Comparison of ENCODE assay signal across 28 cellular contexts in the genomic region with DNA sequence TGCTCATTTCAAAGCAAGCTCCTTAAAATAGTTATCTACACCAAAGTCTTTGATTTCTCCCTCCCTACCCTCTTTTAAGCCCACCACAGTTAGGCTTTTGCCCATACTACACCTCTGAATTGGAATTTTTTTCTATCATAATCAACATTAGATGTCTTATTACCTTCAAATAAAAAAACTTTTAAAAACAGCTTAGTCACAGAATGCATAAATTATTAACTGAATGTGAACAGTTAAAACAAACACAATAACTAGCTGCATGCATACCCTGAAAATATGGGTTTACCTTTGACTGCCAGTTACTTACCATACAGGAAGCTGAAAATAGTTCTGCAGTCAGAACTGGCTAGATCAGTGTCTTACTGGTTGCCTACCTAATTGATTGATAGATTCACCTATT.
"Had no signal": no experiment of that assay in that cellular context is flagged by ENCODE, and none has a peak within 500 bp of the region (broad histone marks: within the 10 kb centered on the region; RNA-seq: fewer than 3 reads in every experiment).

No MANE protein-coding gene starts in this region.

- H3K27ac ChIP-seq: left lung, lower lobe of right lung, neural progenitor cell, neutrophil, parathyroid adenoma, psoas muscle, right atrium auricular region, right lobe of liver, stomach, testis, thyroid gland, transverse colon, upper lobe of left lung, vagina had no signal

- DNase-seq: hippocampal formation; kidney glomerular epithelial cell; left colon; left lung; lower lobe of right lung; mammary epithelial cell; mesendoderm; naive B cell; natural killer cell; nephron progenitor cell; occipital lobe; psoas muscle; right lobe of liver; stimulated activated CD4-positive, alpha-beta T cell treated with anti-CD3 and anti-CD28 coated beads, Interleukin-1b, Interleukin-23, amount 100 ng/mL, for 48 hours; stimulated activated CD4-positive, alpha-beta T cell treated with anti-CD3 and anti-CD28 coated beads, Interleukin-4, amount 100 ng/mL, for 1 hour; stimulated activated naive B cell treated with anti-CD40 and anti-IgM and Interleukin-4, amounts not matched to agents 10 μg/mL and 1 μg/mL and 100 μg/mL, for 72 hours; stimulated activated naive CD8-positive, alpha-beta T cell treated with anti-CD3 and anti-CD28 coated beads, Interleukin-15, Interleukin-2, amounts not matched to agents 100 U/mL and 50 U/mL, for 24 hours; stomach; testis; thyroid gland; transverse colon; upper lobe of left lung had no signal

- H3K9me3 ChIP-seq: left lung, lower lobe of right lung, neutrophil, psoas muscle, right atrium auricular region, right lobe of liver, stomach, testis, thyroid gland, transverse colon, upper lobe of left lung, vagina had no signal

- ATAC-seq: left colon; left lung; lower lobe of right lung; natural killer cell; psoas muscle; right lobe of liver; stimulated activated naive B cell treated with anti-CD40 and anti-IgM and Interleukin-4, amounts not matched to agents 10 μg/mL and 1 μg/mL and 100 μg/mL, for 72 hours; stimulated activated naive CD8-positive, alpha-beta T cell treated with anti-CD3 and anti-CD28 coated beads, Interleukin-15, Interleukin-2, amounts not matched to agents 100 U/mL and 50 U/mL, for 24 hours had no signal

- H3K36me3 ChIP-seq: left lung, lower lobe of right lung, neural progenitor cell, neutrophil, right atrium auricular region, right lobe of liver, stomach, thyroid gland, transverse colon, upper lobe of left lung, vagina had no signal

- H3K4me2 ChIP-seq: neural progenitor cell, smooth muscle cell had no signal

- H3K9ac ChIP-seq: neural progenitor cell, parathyroid adenoma had no signal

- H3K27me3 ChIP-seq: left lung, neural progenitor cell, neutrophil, right atrium auricular region, right lobe of liver, stomach, testis, thyroid gland, transverse colon, upper lobe of left lung, vagina had no signal

- H2AFZ ChIP-seq: neural progenitor cell, parathyroid adenoma had no signal

- H3K4me1 ChIP-seq: left lung, neural progenitor cell, parathyroid adenoma, psoas muscle, right atrium auricular region, right lobe of liver, stomach, testis, transverse colon, vagina had no signal

- H3K4me3 ChIP-seq: left lung, lower lobe of right lung, neural progenitor cell, psoas muscle, right atrium auricular region, right lobe of liver, smooth muscle cell, stomach, testis, thyroid gland, transverse colon, upper lobe of left lung, vagina had no signal
